In the genomic region with DNA sequence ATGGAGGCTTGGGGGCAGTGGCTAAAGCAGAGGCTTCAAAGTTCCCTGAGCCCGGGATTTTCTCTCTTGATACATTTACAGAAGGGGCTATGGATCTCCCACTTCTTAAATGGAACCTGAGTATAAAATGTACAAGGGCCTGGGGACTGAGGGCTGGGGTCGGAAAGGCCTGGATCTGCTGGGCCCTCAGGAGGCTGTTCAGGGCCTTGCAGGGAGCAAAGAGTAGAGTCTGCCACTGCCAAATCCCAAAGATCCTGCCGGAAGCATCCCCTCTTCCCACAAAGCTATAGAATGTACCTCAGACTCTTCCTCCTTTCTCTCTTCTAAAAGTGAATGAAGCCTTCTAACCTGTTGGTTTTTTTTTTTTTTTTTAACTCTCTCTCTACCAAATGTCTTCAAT, we compare ENCODE assay signal across 25 cellular contexts. TPM values are rescaled to one million over a fixed set of nuclear protein-coding genes. Genes with fewer than 3 reads are reported as not detected.
DNase-seq lines count a peak whose midpoint lies in the region; ATAC-seq, FAIRE-seq and TF ChIP-seq lines count a peak whose summit lies in the region.
"Had no signal": no experiment of that assay in that cellular context is flagged by ENCODE, and none has a peak within 500 bp of the region (broad histone marks: within the 10 kb centered on the region; RNA-seq: fewer than 3 reads in every experiment).

No MANE protein-coding gene starts in this region.

- H3K36me3 ChIP-seq in HepG2 (replicated peaks in 1 of 2; ENCODE audit: control insufficient read depth in 1 of 2, insufficient read depth in 2 of 2, low read length in 2 of 2) (no peaks in the 10 kb centered on the region), right lobe of liver (no peaks in the 10 kb centered on the region)
- H3K36me3 ChIP-seq: BLaER1 treated with 17β-estradiol and CSF1 and Interleukin-3, amounts not matched to agents 10 nM and 100 nM; HAP-1; pancreas; transverse colon had no signal

- H3K9me3 ChIP-seq in HepG2 (ENCODE audit: low read length) = no peaks in the 10 kb centered on the region
- H3K9me3 ChIP-seq in right lobe of liver = no peaks in the 10 kb centered on the region
- no peaks in the 10 kb centered on the region for H3K9me3 ChIP-seq in T-helper 17 cell (ENCODE audit: control insufficient read depth, low read length, poor library complexity, severe bottlenecking)
- H3K9me3 ChIP-seq: BLaER1 treated with 17β-estradiol and CSF1 and Interleukin-3, amounts not matched to agents 10 nM and 100 nM; HAP-1; pancreas; transverse colon had no signal

- no TSS peak for BruUV-seq in HepG2 (replicated peaks; lab: Mats Ljungman, UMichigan)

- no peak overlapping the region for H3K9ac ChIP-seq in HepG2 (ENCODE audit: insufficient read depth, low read depth, low read length)
- H3K9ac ChIP-seq: BLaER1 treated with 17β-estradiol and CSF1 and Interleukin-3, amounts not matched to agents 10 nM and 100 nM had no signal

- TF ChIP-seq RAD21 in HepG2 (CRISPR knock-in tag; IDR thresholded peaks at IDR 0.05) = no peak

- H3K27me3 ChIP-seq in HepG2 (ENCODE audit: control insufficient read depth in 1 of 2, insufficient read depth in 2 of 2, low read length in 2 of 2) = no peaks in the 10 kb centered on the region
- no peaks in the 10 kb centered on the region for H3K27me3 ChIP-seq in right lobe of liver
- H3K27me3 ChIP-seq: BLaER1 treated with 17β-estradiol and CSF1 and Interleukin-3, amounts not matched to agents 10 nM and 100 nM; pancreas; transverse colon had no signal

- H3K4me1 Mint-ChIP-seq in T-helper 17 cell (peaks cover 44% of the 10 kb centered on the region), osteocyte (ENCODE audit: unreplicated experiment) (peaks cover 5% of the 10 kb centered on the region)
- H3K4me1 Mint-ChIP-seq in stimulated activated effector memory CD8-positive, alpha-beta T cell treated with anti-CD3 and anti-CD28 coated beads, Interleukin-12 subunit alpha, Interleukin-12 subunit beta, amount 100 ng/mL, for 72 hours = peaks cover 73% of the 10 kb centered on the region

- no peak overlapping the region for H2AFZ ChIP-seq in HepG2 (ENCODE audit: low read length)

- 91% methylated on average over 3 of the region's 3 CpGs for WGBS in HepG2 (ENCODE audit: low lambda C conversion rate)
- WGBS in right lobe of liver (ENCODE audit: insufficient coverage, low coverage, low lambda C conversion rate, missing lambda C conversion rate) = 86% methylated on average over 1 of the region's 3 CpGs

- H3K4me1 ChIP-seq in HepG2 (ENCODE audit: insufficient read depth, low read length) = peaks cover 60% of the 10 kb centered on the region
- H3K4me1 ChIP-seq in right lobe of liver = no peaks in the 10 kb centered on the region
- H3K4me1 ChIP-seq: HAP-1, pancreas had no signal

- CTCF ChIA-PET in HepG2 (lab: Yijun Ruan, JAX; ENCODE audit: low intra/inter-chr PET ratio, low total read pairs) = no interaction called here

- in situ Hi-C loops in HepG2 (cut with HindIII; ENCODE audit: extremely low pct_ligation_motif_present, low pct_unique_long_range_greater_than_20kb) = no loop called here

- intact Hi-C loops in HepG2 (cut with micrococcal nuclease; ENCODE audit: unreplicated experiment) = no loop called here
- intact Hi-C loops in right lobe of liver (cut with DNase I) = no loop called here

- no peak overlapping the region for H3K27ac ChIP-seq in HepG2 (ENCODE audit: extremely low read length, insufficient read depth, low read length)
- no peak overlapping the region for H3K27ac ChIP-seq in right lobe of liver
- H3K27ac ChIP-seq in coronary artery = no peak overlapping the region
- H3K27ac ChIP-seq: BLaER1 treated with 17β-estradiol and CSF1 and Interleukin-3, amounts not matched to agents 10 nM and 100 nM; epithelial cell of prostate; pancreas; transverse colon; VCaP had no signal

- H3K4me2 ChIP-seq in HepG2 (ENCODE audit: low read depth, low read length) = peak overlapping the region; percentile 58; the same call in 1 of the 2 replicates

- no peaks in the 10 kb centered on the region for H3K79me2 ChIP-seq in HepG2 (ENCODE audit: insufficient read depth, low read length)

- TF ChIP-seq POLR2A in HepG2 (IDR thresholded peaks at IDR 0.05; ENCODE audit: insufficient read depth in 1 of 2, low read depth in 2 of 2, low read length in 2 of 2) = no peak
- no peak for TF ChIP-seq POLR2A in right lobe of liver (IDR thresholded peaks at IDR 0.05)

- TF ChIP-seq CTCF in HepG2 (CRISPR knock-in tag; IDR thresholded peaks at IDR 0.05) = no peak
- no peak for TF ChIP-seq CTCF in right lobe of liver (IDR thresholded peaks at IDR 0.05)
- TF ChIP-seq CTCF in coronary artery (IDR thresholded peaks at IDR 0.05) = no peak
- TF ChIP-seq CTCF in osteocyte (IDR thresholded peaks at IDR 0.05) = no peak

- H3K4me3 ChIP-seq in HepG2 (replicated peaks in 1 of 3; ENCODE audit: insufficient read depth in 1 of 3, low read depth in 2 of 3, low read length in 3 of 3) = no peak overlapping the region
- H3K4me3 ChIP-seq in right lobe of liver = no peak overlapping the region
- H3K4me3 ChIP-seq in coronary artery = no peak overlapping the region
- H3K4me3 ChIP-seq: BLaER1 treated with 17β-estradiol and CSF1 and Interleukin-3, amounts not matched to agents 10 nM and 100 nM; HAP-1; pancreas; transverse colon had no signal

- ATAC-seq in HepG2 (no peak), right lobe of liver (no peak), T-helper 17 cell (no peak), HG03280 (IDR thresholded peaks at IDR 0.05; ENCODE audit: unreplicated experiment) (no peak)
- no peak for ATAC-seq in stimulated activated effector memory CD8-positive, alpha-beta T cell treated with anti-CD3 and anti-CD28 coated beads, Interleukin-12 subunit alpha, Interleukin-12 subunit beta, amount 100 ng/mL, for 72 hours
- ATAC-seq: activated T-cell treated with anti-CD3 and anti-CD28 coated beads, Interleukin-2, amount 50 U/mL, for 4 hours; pancreas; right cardiac atrium had no signal

- H3K4me3 Mint-ChIP-seq in T-helper 17 cell = peak overlapping the region; percentile 37
- peak overlapping the region; percentile 41 for H3K4me3 Mint-ChIP-seq in stimulated activated effector memory CD8-positive, alpha-beta T cell treated with anti-CD3 and anti-CD28 coated beads, Interleukin-12 subunit alpha, Interleukin-12 subunit beta, amount 100 ng/mL, for 72 hours
- H3K4me3 Mint-ChIP-seq in osteocyte (ENCODE audit: unreplicated experiment) = no peak overlapping the region
- H3K4me3 Mint-ChIP-seq: activated T-cell treated with anti-CD3 and anti-CD28 coated beads, Interleukin-2, amount 50 U/mL, for 4 hours; T-helper 1 cell treated with Interleukin-12 subunit alpha and Interleukin-12 subunit beta and Interleukin-4 antibody, amounts not matched to agents 30 μg/mL and 1 μg/mL, for 36 hours had no signal

- POLR2A ChIA-PET in HepG2 (lab: Yijun Ruan, JAX) = no interaction called here

- DNase-seq in HepG2 (ENCODE audit: low spot score) (no peak), right lobe of liver (no peak), T-helper 17 cell (no peak), coronary artery (ENCODE audit: low spot score) (peak; percentile 16), osteocyte (ENCODE audit: extremely low spot score, unreplicated experiment) (no peak), SIG-M5 (lab: John Stamatoyannopoulos, UW) (no peak)
- no peak for DNase-seq in stimulated activated effector memory CD8-positive, alpha-beta T cell treated with anti-CD3 and anti-CD28 coated beads, Interleukin-12 subunit alpha, Interleukin-12 subunit beta, amount 100 ng/mL, for 72 hours (ENCODE audit: low spot score in 2 of 2)
- DNase-seq: activated CD4-positive, alpha-beta T cell treated with anti-CD3 and anti-CD28 coated beads, Interleukin-2, amount 50 U/mL, for 4 hours; activated T-cell treated with anti-CD3 and anti-CD28 coated beads, Interleukin-2, amount 50 U/mL, for 4 hours; cerebellar nuclear complex; NCI-H1105 treated with DMSO at 0.1 percent for 48 hours; NCI-H2029 treated with DMSO at 0.1 percent for 48 hours; NCI-H2227 treated with DMSO at 0.1 percent for 48 hours; NCI-H774; pancreas; right cardiac atrium; RPMI8226; stimulated activated CD4-positive, alpha-beta T cell treated with anti-CD3 and anti-CD28 coated beads, Interleukin-4, amount 100 ng/mL, for 4 hours; transverse colon had no signal

- H3K27me3 Mint-ChIP-seq in T-helper 17 cell (no peaks in the 10 kb centered on the region), osteocyte (ENCODE audit: unreplicated experiment) (peaks cover 3% of the 10 kb centered on the region)

- FAIRE-seq in HepG2 (lab: Jason Lieb, UNC) = no peak
- FAIRE-seq: pancreas had no signal

- H3K36me3 Mint-ChIP-seq in T-helper 17 cell (ENCODE audit: low read depth) (peaks cover 3% of the 10 kb centered on the region), osteocyte (ENCODE audit: unreplicated experiment) (no peaks in the 10 kb centered on the region)
- peaks cover 7% of the 10 kb centered on the region for H3K36me3 Mint-ChIP-seq in stimulated activated effector memory CD8-positive, alpha-beta T cell treated with anti-CD3 and anti-CD28 coated beads, Interleukin-12 subunit alpha, Interleukin-12 subunit beta, amount 100 ng/mL, for 72 hours

- TF ChIP-seq EP300 in HepG2 (IDR thresholded peaks at IDR 0.05; ENCODE audit: low read depth in 2 of 2, low read length in 2 of 2) = no peak
- TF ChIP-seq EP300 in HepG2 (CRISPR knock-in tag; IDR thresholded peaks at IDR 0.05; ENCODE audit: borderline replicate concordance) = no peak

- no peaks in the 10 kb centered on the region for H4K20me1 ChIP-seq in HepG2 (ENCODE audit: insufficient read depth, low read length)
- H4K20me1 ChIP-seq: BLaER1 treated with 17β-estradiol and CSF1 and Interleukin-3, amounts not matched to agents 10 nM and 100 nM had no signal

- peak overlapping the region; percentile 92 for H3K27ac Mint-ChIP-seq in T-helper 17 cell
- H3K27ac Mint-ChIP-seq in stimulated activated effector memory CD8-positive, alpha-beta T cell treated with anti-CD3 and anti-CD28 coated beads, Interleukin-12 subunit alpha, Interleukin-12 subunit beta, amount 100 ng/mL, for 72 hours = peak overlapping the region; percentile 51
- H3K27ac Mint-ChIP-seq in osteocyte (ENCODE audit: unreplicated experiment) = no peak overlapping the region

- peaks cover 3% of the 10 kb centered on the region for H3K9me3 Mint-ChIP-seq in stimulated activated effector memory CD8-positive, alpha-beta T cell treated with anti-CD3 and anti-CD28 coated beads, Interleukin-12 subunit alpha, Interleukin-12 subunit beta, amount 100 ng/mL, for 72 hours
- no peaks in the 10 kb centered on the region for H3K9me3 Mint-ChIP-seq in osteocyte (ENCODE audit: unreplicated experiment)
- H3K9me3 Mint-ChIP-seq: activated T-cell treated with anti-CD3 and anti-CD28 coated beads, Interleukin-2, amount 50 U/mL, for 4 hours; T-helper 1 cell treated with Interleukin-12 subunit alpha and Interleukin-12 subunit beta and Interleukin-4 antibody, amounts not matched to agents 30 μg/mL and 1 μg/mL, for 36 hours had no signal

RNA-seq across cellular contexts. Expression of gene ARHGEF3, which starts 59.8 kb away (rescaled TPM):
- 23.1 and 32.8 TPM in 2 replicates for total RNA-seq in HepG2 (2016; rRNA removed; fragmentation: Illumina TruSeq; extraction: Trizol)
- 4.0 TPM in 2 replicates for total RNA-seq in HepG2 (2016; cell fraction: cytosol; rRNA removed; fragmentation: Illumina TruSeq; extraction: Trizol; ENCODE audit: low read depth)
- 21.8 and 28.1 TPM in 2 replicates for total RNA-seq in HepG2 (2016; cell fraction: insoluble cytoplasmic fraction; rRNA removed; fragmentation: Illumina TruSeq; extraction: Trizol)
- 17.0 and 18.1 TPM in 2 replicates for total RNA-seq in HepG2 (2016; cell fraction: membrane; rRNA removed; fragmentation: Illumina TruSeq; extraction: Trizol)
- 24.9 and 26.4 TPM in 2 replicates for total RNA-seq in HepG2 (2016; cell fraction: nucleus; rRNA removed; fragmentation: Illumina TruSeq; extraction: Trizol)
- 10.3 and 14.8 TPM in 2 replicates for polyA plus RNA-seq in HepG2 (2011; rRNA removed)
- polyA plus RNA-seq in HepG2 (2011; cell fraction: cytosol; rRNA removed) = 9.2 and 9.4 TPM in 2 replicates
- 10.3 and 12.6 TPM in 2 replicates for polyA plus RNA-seq in HepG2 (2011; cell fraction: nucleus; rRNA removed)
- 9.0 and 10.3 TPM in 2 replicates for polyA plus RNA-seq in HepG2 (2012)
- polyA plus RNA-seq in HepG2 (2016; cell fraction: cytosol; fragmentation: Illumina TruSeq; extraction: Trizol; ENCODE audit: low read depth) = 2.0 and 2.2 TPM in 2 replicates
- 29.1 and 30.2 TPM in 2 replicates for polyA plus RNA-seq in HepG2 (2016; cell fraction: insoluble cytoplasmic fraction; fragmentation: Illumina TruSeq; extraction: Trizol; ENCODE audit: low read depth)
- 7.6 and 8.1 TPM in 2 replicates for polyA plus RNA-seq in HepG2 (2016; cell fraction: membrane; fragmentation: Illumina TruSeq; extraction: Trizol; ENCODE audit: low read depth)
- polyA plus RNA-seq in HepG2 (2016; cell fraction: nucleus; fragmentation: Illumina TruSeq; extraction: Trizol; ENCODE audit: insufficient read depth, low read depth) = 19.5 and 19.8 TPM in 2 replicates
- 11.4 and 21.5 TPM in 2 replicates for polyA minus RNA-seq in HepG2 (2011; rRNA and poly(A)+ RNA removed; ENCODE audit: low replicate concordance)
- polyA minus RNA-seq in HepG2 (2011; cell fraction: cytosol; rRNA and poly(A)+ RNA removed) = 14.4 and 17.7 TPM in 2 replicates
- 21.6 and 31.8 TPM in 2 replicates for polyA minus RNA-seq in HepG2 (2011; cell fraction: nucleus; rRNA and poly(A)+ RNA removed)
- 1 to 10 TPM; 1.0 to 2.9 (median 1.6) TPM for total RNA-seq in right lobe of liver
- 10 to 100 TPM; 70.2 to 71.0 TPM for total RNA-seq in T-helper 17 cell
- 2.5 and 2.7 TPM in 2 replicates for total RNA-seq in osteocyte
